In the genomic region with DNA sequence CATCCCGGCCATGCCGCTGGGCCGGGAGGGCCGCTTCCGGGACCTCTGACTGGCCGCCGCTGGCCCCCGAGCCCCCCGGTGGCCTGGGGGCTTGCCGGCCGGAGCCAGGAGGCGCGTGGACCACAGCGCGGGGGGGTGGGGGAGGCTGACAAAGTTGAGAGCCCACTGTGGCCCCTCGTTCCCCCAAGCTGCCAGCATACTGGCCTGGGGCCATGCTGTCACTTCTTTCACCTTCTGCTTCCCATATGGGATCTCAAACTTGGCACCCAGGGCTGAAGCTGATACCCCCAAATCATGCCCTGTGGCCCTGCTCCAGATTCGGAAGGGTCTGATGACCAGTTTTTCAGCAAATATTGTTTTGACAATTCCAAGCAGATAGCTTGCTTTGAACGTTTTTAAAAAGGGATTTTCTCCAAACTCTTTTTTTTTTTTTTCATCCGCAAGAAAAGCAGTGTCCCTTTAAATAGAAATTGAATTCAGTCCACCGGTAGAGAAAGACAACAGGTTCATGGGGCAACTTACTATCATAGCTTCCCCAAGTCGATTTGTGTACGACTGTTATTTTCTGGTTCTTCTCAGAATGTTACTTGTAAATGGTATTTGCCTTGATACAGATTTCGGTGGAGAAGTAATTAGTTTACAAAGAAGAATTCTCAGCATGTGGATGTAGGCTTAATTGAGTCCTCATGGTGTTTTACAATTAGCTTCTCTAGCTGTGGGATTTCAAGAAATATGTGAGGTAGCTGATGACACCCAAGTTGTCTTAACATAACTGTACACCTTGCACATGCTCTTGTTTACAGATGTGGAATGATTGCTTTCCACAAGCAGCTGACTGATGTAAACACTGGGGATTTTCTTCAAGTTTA, we compare ENCODE assay signal across 8 cellular contexts. TPM values are rescaled to one million over a fixed set of nuclear protein-coding genes. Genes with fewer than 3 reads are reported as not detected.
DNase-seq lines count a peak whose midpoint lies in the region; ATAC-seq, FAIRE-seq and TF ChIP-seq lines count a peak whose summit lies in the region.

No MANE protein-coding gene starts in this region.

- H4K8ac ChIP-seq in H1 (ENCODE audit: extremely low read depth, insufficient read depth, low read length): no peak overlapping the region; the same call in 1 of the 2 replicates

- TF ChIP-seq RAD21 in H1 (IDR thresholded peaks at IDR 0.05 in 1 of 2, conservative IDR thresholded peaks at IDR 0.05 in 1 of 2; ENCODE audit: low read depth in 2 of 2, low read length in 2 of 2): no peak

- TF ChIP-seq CTCF in Peyer's patch (IDR thresholded peaks at IDR 0.05) (no peak), H1 (IDR thresholded peaks at IDR 0.05; ENCODE audit: control extremely low read depth in 1 of 3, insufficient read depth in 1 of 3, low read depth in 1 of 3, low read length in 3 of 3) (no peak)

- H3K56ac ChIP-seq in H1 (replicated peaks; ENCODE audit: insufficient read length, low read depth, low read length): no peak overlapping the region

- no peaks in the 10 kb centered on the region for H3K36me3 Mint-ChIP-seq in naive B cell

- 9% methylated on average over 20 of the region's 23 CpGs; no CpG with 5 or more reads in 1 of the 2 experiments for WGBS in H1 (ENCODE audit: extremely low coverage in 1 of 2, insufficient coverage in 1 of 2, insufficient read length in 1 of 2, insufficient replicate concordance in 2 of 2, low coverage in 1 of 2, low lambda C conversion rate in 2 of 2, missing lambda C conversion rate in 1 of 2), 2 experiments

- H3K27ac ChIP-seq in Peyer's patch (peak overlapping the region; percentile 90 to 97 (median 94)), H1 (ENCODE audit: low read depth, low read length) (no peak overlapping the region)

- H3K23me2 ChIP-seq in H1 (ENCODE audit: low read depth, low read length): peaks cover 3% of the 10 kb centered on the region; the same call in 1 of the 2 replicates

- H3K79me1 ChIP-seq in H1 (ENCODE audit: low read depth, low read length): no peaks in the 10 kb centered on the region

- H3K9me3 ChIP-seq in Peyer's patch (no peaks in the 10 kb centered on the region), H1 (ENCODE audit: insufficient read depth in 2 of 2, low read depth in 1 of 2, low read length in 1 of 2) (no peaks in the 10 kb centered on the region)

- H3K4me2 ChIP-seq in H1 (ENCODE audit: insufficient read depth in 1 of 2, low read depth in 2 of 2, low read length in 2 of 2): peak overlapping the region; percentile 59 to 74

- no peak overlapping the region for H3K14ac ChIP-seq in H1 (ENCODE audit: insufficient read length)

- no peak overlapping the region for H2AK5ac ChIP-seq in H1 (ENCODE audit: low read depth, low read length)

- H3K18ac ChIP-seq in H1 (ENCODE audit: extremely low read depth, low read length): no peak overlapping the region

- peak overlapping the region in 3 of 4 experiments; percentile 31 to 80 (median 49); a peak in 5 of 7 replicates for H3K9ac ChIP-seq in H1 (replicated peaks in 1 of 4; ENCODE audit: extremely low read depth in 1 of 4, low read depth in 3 of 4, low read length in 3 of 4)

- H4K5ac ChIP-seq in H1 (ENCODE audit: insufficient read length, low read depth, low read length): no peak overlapping the region

- H3K4me1 Mint-ChIP-seq in naive B cell: peaks cover 30 to 57% (median 48%) of the 10 kb centered on the region in 3 donors

- no peak overlapping the region for H2BK12ac ChIP-seq in H1 (ENCODE audit: low read depth, low read length)

- H3K36me3 ChIP-seq in Peyer's patch (no peaks in the 10 kb centered on the region), H1 (ENCODE audit: control insufficient read depth in 2 of 4, insufficient read depth in 4 of 4, low read length in 3 of 4) (no peaks in the 10 kb centered on the region)

- TF ChIP-seq POLR2A in Peyer's patch (IDR thresholded peaks at IDR 0.05) (no peak), H1 (IDR thresholded peaks at IDR 0.05; ENCODE audit: control extremely low read depth in 1 of 2, low read depth in 2 of 2, low read length in 2 of 2) (no peak), H54 (IDR thresholded peaks at IDR 0.05; ENCODE audit: low read depth, low read length) (no peak)

- CTCF ChIA-PET in H1 (lab: Charles Lee; ENCODE audit: partially characterized antibody): interaction anchor here (1.1 kb wide), 1 partner anchor 55 kb away, joined by 3 read pairs; no protein-coding TSS in a partner anchor

- H2BK15ac ChIP-seq in H1 (ENCODE audit: low read length): no peak overlapping the region

- no peak overlapping the region for H4K91ac ChIP-seq in H1 (replicated peaks; ENCODE audit: insufficient read length, low read length)

- peaks cover 0 to 3% of the 10 kb centered on the region in 2 experiments for H4K20me1 ChIP-seq in H1 (replicated peaks in 1 of 2; ENCODE audit: control insufficient read depth in 1 of 2, insufficient read depth in 2 of 2, low read length in 2 of 2)

- H3K27me3 ChIP-seq in Peyer's patch (no peaks in the 10 kb centered on the region), H1 (replicated peaks in 1 of 4; ENCODE audit: control insufficient read depth in 3 of 4, extremely low read depth in 1 of 4, insufficient read depth in 3 of 4, low read length in 3 of 4) (no peaks in the 10 kb centered on the region; a peak in 2 of 7 replicates)

- no peak overlapping the region for H2BK120ac ChIP-seq in H1 (replicated peaks; ENCODE audit: low read depth, low read length)

- DNase-seq in Peyer's patch (peak in 2 of 3 donors; percentile 50 to 59), H1 (ENCODE audit: low read depth in 1 of 2, low spot score in 2 of 2) (peak in 1 of 2 experiments; percentile 61), naive B cell (no peak), H54 (ENCODE audit: insufficient read length, low spot score) (no peak), hepatic stellate cell (ENCODE audit: low spot score) (no peak)

- H2AFZ ChIP-seq in H1 (ENCODE audit: low read length): no peak overlapping the region

- H2BK20ac ChIP-seq in H1 (ENCODE audit: low read length): no peak overlapping the region

- H3K27ac Mint-ChIP-seq in naive B cell: peak overlapping the region; percentile 12 to 92 (median 88)

- H3K9me3 Mint-ChIP-seq in naive B cell: no peaks in the 10 kb centered on the region

- no peak overlapping the region for H3K4ac ChIP-seq in H1 (replicated peaks; ENCODE audit: insufficient read length, low read depth, low read length)

- FAIRE-seq in H1 (lab: Jason Lieb, UNC) (no peak), H54 (lab: Jason Lieb, UNC) (no peak)

- TF ChIP-seq EP300 in H1 (IDR thresholded peaks at IDR 0.05; ENCODE audit: borderline replicate concordance in 1 of 2, low read depth in 2 of 2, low read length in 2 of 2): no peak

- peaks cover 0 to 49% (median 10%) of the 10 kb centered on the region in 4 donors for H3K4me1 ChIP-seq in Peyer's patch
- 0 out of 7 replicates have a peak, but pooled peaks cover 0 to 3% (median 0%) of the 10 kb centered on the region in 4 experiments for H3K4me1 ChIP-seq in H1 (replicated peaks in 1 of 4; ENCODE audit: control insufficient read depth in 3 of 4, insufficient read depth in 4 of 4, low read length in 3 of 4)

- peaks cover 0 to 46% of the 10 kb centered on the region in 2 experiments; a peak in 3 of 4 replicates for H3K79me2 ChIP-seq in H1 (ENCODE audit: control insufficient read depth in 1 of 2, insufficient read depth in 2 of 2, low read length in 2 of 2)

- H3K4me3 ChIP-seq in GM08714 (ENCODE audit: low read length) (peak overlapping the region; percentile 97), Peyer's patch (peak overlapping the region; percentile 90 to 99 (median 92)), H1 (ENCODE audit: extremely low read depth in 1 of 4, insufficient read depth in 2 of 4, low read depth in 3 of 4, low read length in 4 of 4) (peak overlapping the region; percentile 62 to 90 (median 69))

- no peak overlapping the region for H2BK5ac ChIP-seq in H1 (ENCODE audit: low read depth, low read length)

- POLR2A ChIA-PET in H1 (lab: Charles Lee; ENCODE audit: partially characterized antibody): interaction anchor here (0.7 to 2.7 kb wide), 6 partner anchors 10 to 1753 kb away, joined by 3 to 7 read pairs (median 4); partner anchors contain the start of gene SYF2

- no peak overlapping the region for H3K23ac ChIP-seq in H1 (ENCODE audit: insufficient read length)

- peak overlapping the region; percentile 81 to 98 (median 89) for H3K4me3 Mint-ChIP-seq in naive B cell

- ATAC-seq in naive B cell (ENCODE audit: low read depth in 2 of 2): no peak
- no peak for ATAC-seq in HG02885 (IDR thresholded peaks at IDR 0.05; ENCODE audit: poor library complexity, unreplicated experiment)
- ATAC-seq in HG02588 (IDR thresholded peaks at IDR 0.05; ENCODE audit: unreplicated experiment): no peak

- H3K27me3 Mint-ChIP-seq in naive B cell: no peaks in the 10 kb centered on the region

TF ChIP-seq in H1, 55 proteins besides CTCF, POLR2A, EP300 and RAD21 (continues in another document):
- no peak for TF ChIP-seq SP1 (IDR thresholded peaks at IDR 0.05; ENCODE audit: low read depth, low read length)

RNA-seq across cellular contexts. Expression of gene MACO1, which starts 1.0 kb away (rescaled TPM):
- 10 to 100 TPM; 17.7 to 25.6 (median 22.8) TPM for total RNA-seq in Peyer's patch
- 15.1 and 15.8 TPM in 2 replicates for total RNA-seq in H1 (2021; fragmentation: NEBNext Ultra II Directional; extraction: Animal tissue kit (Norgen Biotek cat#: 25700))
- polyA plus RNA-seq in H1 (2011; rRNA removed) (2.4 and 3.5 TPM in 2 replicates), naive B cell (ENCODE audit: low read depth in 6 of 6) (1 to 10 TPM; 2.7 to 9.9 (median 7.2) TPM)
- polyA plus RNA-seq in H1 (2011; cell fraction: cytosol; rRNA removed): 4.5 TPM
- 4.2 TPM for polyA plus RNA-seq in H1 (2011; cell fraction: nucleus; rRNA removed)
- 7.5 to 12.5 TPM (median 8.7 TPM) in 4 replicates for polyA plus RNA-seq in H1 (2012, experiment 1 of 2)
- 2.1 TPM for polyA plus RNA-seq in H1 (2012, experiment 2 of 2)
- polyA plus RNA-seq in H1 (2013, experiment 1 of 2): 30.4 TPM
- 34.2 TPM for polyA plus RNA-seq in H1 (2013, experiment 2 of 2)
- 4.8 and 6.1 TPM in 2 replicates for polyA minus RNA-seq in H1 (2011; rRNA and poly(A)+ RNA removed)
- 4.8 TPM for polyA minus RNA-seq in H1 (2011; cell fraction: cytosol; rRNA and poly(A)+ RNA removed)
- 6.7 TPM for polyA minus RNA-seq in H1 (2011; cell fraction: nucleus; rRNA and poly(A)+ RNA removed)

RNA-seq across cellular contexts. Expression of gene RHCE, which starts 11.1 kb away (rescaled TPM):
- under 1 TPM in 1 of 4 donors, not detected in 3; 0.70 TPM for total RNA-seq in Peyer's patch
- 0.50 TPM in 1 of 2 replicates, not detected in the other for total RNA-seq in H1 (2021; fragmentation: NEBNext Ultra II Directional; extraction: Animal tissue kit (Norgen Biotek cat#: 25700))
- polyA plus RNA-seq in H1 (2011; rRNA removed) (0.23 and 0.41 TPM in 2 replicates), naive B cell (ENCODE audit: low read depth in 6 of 6) (under 1 TPM in 3 of 6 donors, not detected in 3; 0.23 to 0.70 (median 0.28) TPM)
- 0.37 TPM for polyA plus RNA-seq in H1 (2011; cell fraction: cytosol; rRNA removed)
- 0.51 TPM for polyA plus RNA-seq in H1 (2011; cell fraction: nucleus; rRNA removed)
- polyA plus RNA-seq in H1 (2012, experiment 1 of 2): 0.11 to 0.25 TPM (median 0.23 TPM) in 3 of 4 replicates, not detected in the other
- not detected for polyA plus RNA-seq in H1 (2012, experiment 2 of 2)
- 0.36 TPM for polyA plus RNA-seq in H1 (2013, experiment 1 of 2)
- 0.37 TPM for polyA plus RNA-seq in H1 (2013, experiment 2 of 2)
- 1.6 and 1.8 TPM in 2 replicates for polyA minus RNA-seq in H1 (2011; rRNA and poly(A)+ RNA removed)
- not detected for polyA minus RNA-seq in H1 (2011; cell fraction: cytosol; rRNA and poly(A)+ RNA removed)
- polyA minus RNA-seq in H1 (2011; cell fraction: nucleus; rRNA and poly(A)+ RNA removed): 1.7 TPM

Comparison
In these comparisons a context has a peak if more than half of its experiments do, and no peak if none do; other contexts are left out.
1. DNase-seq: peak in Peyer's patch (2 of 3); none in naive B cell (single experiment), H54 (single experiment) and hepatic stellate cell (single experiment).
2. Peak in every context shown above with its lines, with median percentiles within 50 percentile points of each other: H3K4me3 ChIP-seq.